In genomic region chr1:237383825-237384612, GRCh38 we compare ENCODE assay signal across 18 cellular contexts.
DNase-seq lines count a peak whose midpoint lies in the region; ATAC-seq and TF ChIP-seq lines count a peak whose summit lies in the region.
"Had no signal": no experiment of that assay in that cellular context is flagged by ENCODE, and none has a peak within 500 bp of the region (broad histone marks: within the 10 kb centered on the region; RNA-seq: fewer than 3 reads in every experiment).

No MANE protein-coding gene starts in this region.

- no peaks in the 10 kb centered on the region for H3K36me3 Mint-ChIP-seq in nephron progenitor cell (ENCODE audit: low read depth)

- no peaks in the 10 kb centered on the region for H3K27me3 ChIP-seq in left ventricle myocardium inferior (ENCODE audit: low read depth)
- H3K27me3 ChIP-seq in aorta (ENCODE audit: control insufficient read depth in 1 of 2, insufficient read depth in 2 of 2, low read length in 1 of 2) = no peaks in the 10 kb centered on the region
- H3K27me3 ChIP-seq: suprapubic skin had no signal

- WGBS in aorta, 2 donors = 15 to 22% methylated on average over 8 of the region's 8 CpGs

- intact Hi-C loops in left ventricle myocardium inferior (cut with micrococcal nuclease) (no loop called here), aorta (cut with DNase I) (loop anchor here (10.0 kb wide), 2 partner anchors 159 to 509 kb away; no protein-coding TSS in a partner anchor)

- H3K4me1 ChIP-seq in left ventricle myocardium inferior (peaks cover 50% of the 10 kb centered on the region), aorta (ENCODE audit: control insufficient read depth in 1 of 2, insufficient read depth in 2 of 2, low read length in 2 of 2) (peaks cover 0 to 6% of the 10 kb centered on the region in 2 donors)
- H3K4me1 ChIP-seq: suprapubic skin had no signal

- H3K9me3 ChIP-seq in left ventricle myocardium inferior (replicated peaks) (no peaks in the 10 kb centered on the region), aorta (ENCODE audit: control insufficient read depth, low read length) (no peaks in the 10 kb centered on the region)
- H3K9me3 ChIP-seq: suprapubic skin had no signal

- no peaks in the 10 kb centered on the region for H3K9me3 Mint-ChIP-seq in nephron progenitor cell

- H3K36me3 ChIP-seq in left ventricle myocardium inferior (peaks cover 23% of the 10 kb centered on the region), aorta (ENCODE audit: control insufficient read depth in 1 of 2, insufficient read depth in 2 of 2, low read length in 1 of 2) (no peaks in the 10 kb centered on the region)
- H3K36me3 ChIP-seq: suprapubic skin, WERI-Rb-1 had no signal

- no peak for ATAC-seq in aorta (ENCODE audit: low FRiP score)
- ATAC-seq: GM12878 had no signal

- H3K27ac ChIP-seq in left ventricle myocardium inferior (replicated peaks) = peak overlapping the region; percentile 38
- peak overlapping the region; percentile 93 for H3K27ac ChIP-seq in aorta (ENCODE audit: low read depth in 1 of 2, low read length in 2 of 2)
- H3K27ac ChIP-seq: 22Rv1, RWPE1, suprapubic skin, WERI-Rb-1 had no signal

- H3K4me1 Mint-ChIP-seq in nephron progenitor cell = no peaks in the 10 kb centered on the region

- H3K27ac Mint-ChIP-seq in nephron progenitor cell = no peak overlapping the region

- no peaks in the 10 kb centered on the region for H3K27me3 Mint-ChIP-seq in nephron progenitor cell (ENCODE audit: low read depth, poor library complexity)

- DNase-seq in DMS 273 (lab: John Stamatoyannopoulos, UW; ENCODE audit: unreplicated experiment) (peak; percentile 26), DMS 273 treated with DMSO at 0.1 percent for 48 hours (lab: John Stamatoyannopoulos, UW) (no peak), choroid plexus epithelial cell (ENCODE audit: low read depth) (peak; percentile 55), left ventricle myocardium inferior (no peak), aorta (no peak), DMS79 (lab: John Stamatoyannopoulos, UW) (no peak), nephron progenitor cell (no peak), DMS114 treated with DMSO at 0.1 percent for 48 hours (lab: John Stamatoyannopoulos, UW; ENCODE audit: unreplicated experiment) (no peak)
- DNase-seq: activated CD8-positive, alpha-beta memory T cell treated with anti-CD3 and anti-CD28 coated beads for 24 hours; activated effector memory CD4-positive, alpha-beta T cell treated with anti-CD3 and anti-CD28 coated beads, Interleukin-2, amount 50 U/mL, for 16 hours; NCI-H2107; NCI-H748 treated with DMSO at 0.1 percent for 48 hours; retina; WERI-Rb-1 had no signal

- no peak for TF ChIP-seq CTCF in choroid plexus epithelial cell (conservative IDR thresholded peaks at IDR 0.05; ENCODE audit: low read depth, low read length)
- no peak for TF ChIP-seq CTCF in left ventricle myocardium inferior (IDR thresholded peaks at IDR 0.05; ENCODE audit: borderline replicate concordance)
- no peak for TF ChIP-seq CTCF in nephron progenitor cell (IDR thresholded peaks at IDR 0.05)

- H3K4me3 Mint-ChIP-seq in nephron progenitor cell = no peak overlapping the region

- H3K4me3 ChIP-seq in choroid plexus epithelial cell (ENCODE audit: low read depth, low read length) (no peak overlapping the region), left ventricle myocardium inferior (no peak overlapping the region), aorta (ENCODE audit: low read length in 2 of 2) (no peak overlapping the region)
- H3K4me3 ChIP-seq: GM12878, suprapubic skin had no signal

Comparison
In these comparisons a context has a peak if more than half of its experiments do, and no peak if none do; other contexts are left out.
1. DNase-seq: peak in DMS 273 (single experiment) and choroid plexus epithelial cell (single experiment); none in DMS 273 treated with DMSO at 0.1 percent for 48 hours (single experiment), left ventricle myocardium inferior (single experiment), aorta (0 of 2), DMS79 (single experiment), nephron progenitor cell (single experiment) and DMS114 treated with DMSO at 0.1 percent for 48 hours (single experiment).